10 cellular contexts compared by ENCODE assay signal in genomic region chr9:10479172-10479571, GRCh38.
DNase-seq lines count a peak whose midpoint lies in the region; ATAC-seq and TF ChIP-seq lines count a peak whose summit lies in the region.
"Had no signal": no experiment of that assay in that cellular context is flagged by ENCODE, and none has a peak within 500 bp of the region (broad histone marks: within the 10 kb centered on the region; RNA-seq: fewer than 3 reads in every experiment).

No MANE protein-coding gene starts in this region.

- in situ Hi-C loops in brain microvascular endothelial cell (cut with HindIII; ENCODE audit: low pct_ligation_motif_present, low sequenced_read_pairs), result no loop called here

- peaks cover 4% of the 10 kb centered on the region for H3K27me3 Mint-ChIP-seq in nephron (ENCODE audit: low read depth)

- no peak for ATAC-seq in stimulated activated naive CD8-positive, alpha-beta T cell treated with anti-CD3 and anti-CD28 coated beads, Interleukin-15, Interleukin-2, amounts not matched to agents 100 U/mL and 50 U/mL, for 24 hours
- no peak for ATAC-seq in Right ventricle myocardium superior (ENCODE audit: poor library complexity)
- ATAC-seq: left colon had no signal

- H3K4me1 Mint-ChIP-seq in nephron, result no peaks in the 10 kb centered on the region

- TF ChIP-seq CTCF in GM12875 (IDR thresholded peaks at IDR 0.05; ENCODE audit: borderline replicate concordance, insufficient read depth, low read depth, low read length) (0 out of 2 replicates have a peak, but pooled peaks have one; percentile 11), brain microvascular endothelial cell (IDR thresholded peaks at IDR 0.05; ENCODE audit: low read depth, low read length, missing control alignments) (peak; percentile 40), nephron (IDR thresholded peaks at IDR 0.05; ENCODE audit: unreplicated experiment in 3 of 3) (peak; percentile 13 to 36 (median 31))

- H3K9me3 Mint-ChIP-seq in nephron, result peaks cover 9% of the 10 kb centered on the region

- H3K27me3 ChIP-seq in brain microvascular endothelial cell (replicated peaks), result no peaks in the 10 kb centered on the region

- intact Hi-C loops in Right ventricle myocardium superior (cut with DNase I), result no loop called here

- no peak overlapping the region for H3K27ac Mint-ChIP-seq in nephron

- no peak overlapping the region for H3K27ac ChIP-seq in brain microvascular endothelial cell

- H3K36me3 ChIP-seq in brain microvascular endothelial cell (replicated peaks), result no peaks in the 10 kb centered on the region

- no peak overlapping the region for H3K4me3 Mint-ChIP-seq in nephron

- DNase-seq in NCI-H1048 (lab: John Stamatoyannopoulos, UW) (peak; percentile 1), brain microvascular endothelial cell (peak; percentile 16), Right ventricle myocardium superior (no peak), anterior cingulate cortex (lab: John Stamatoyannopoulos, UW) (no peak)
- no peak for DNase-seq in stimulated activated naive CD8-positive, alpha-beta T cell treated with anti-CD3 and anti-CD28 coated beads, Interleukin-15, Interleukin-2, amounts not matched to agents 100 U/mL and 50 U/mL, for 24 hours
- DNase-seq: activated naive CD4-positive, alpha-beta T cell treated with anti-CD3 and anti-CD28 coated beads, Interleukin-2, amount 50 U/mL, for 16 hours; KG1; left colon had no signal

- H3K4me3 ChIP-seq in GM12875 (ENCODE audit: low read depth, low read length), result no peak overlapping the region
- H3K4me3 ChIP-seq in brain microvascular endothelial cell (ENCODE audit: low read depth, low read length), result no peak overlapping the region

- no peaks in the 10 kb centered on the region for H3K36me3 Mint-ChIP-seq in nephron (ENCODE audit: low read depth)

Comparison
In these comparisons a context has a peak if more than half of its experiments do, and no peak if none do; other contexts are left out.
1. DNase-seq: peak in NCI-H1048 (single experiment) and brain microvascular endothelial cell (single experiment); none in stimulated activated naive CD8-positive, alpha-beta T cell treated with anti-CD3 and anti-CD28 coated beads, Interleukin-15, Interleukin-2, amounts not matched to agents 100 U/mL and 50 U/mL, for 24 hours (single experiment), Right ventricle myocardium superior (single experiment) and anterior cingulate cortex (0 of 58).
2. Peak in every context shown above with its lines, with median percentiles within 50 percentile points of each other: CTCF ChIP-seq.